8 cellular contexts compared by ENCODE assay signal in genomic region chr10:14571866-14572507, GRCh38.
A peak's percentile ranks its signal among the peaks of the same experiment; 100 is the strongest.
DNase-seq lines count a peak whose midpoint lies in the region; ATAC-seq and TF ChIP-seq lines count a peak whose summit lies in the region.

No MANE protein-coding gene starts in this region.

- peak; percentile 67 for ATAC-seq in GM21619 (IDR thresholded peaks at IDR 0.05; ENCODE audit: unreplicated experiment)

- TF ChIP-seq CTCF in C4-2B (conservative IDR thresholded peaks at IDR 0.05) (no peak), PC-9 (conservative IDR thresholded peaks at IDR 0.05) (no peak), brain (conservative IDR thresholded peaks at IDR 0.05) (no peak), esophagus muscularis mucosa (IDR thresholded peaks at IDR 0.05) (no peak)

- H3K4me3 ChIP-seq in PC-9 (no peak overlapping the region), esophagus muscularis mucosa (no peak overlapping the region)

- H3F3A ChIP-seq in PC-9 (ENCODE audit: insufficient read depth, low read depth), result peaks cover 52% of the 10 kb centered on the region

- TF ChIP-seq POLR2A in esophagus muscularis mucosa (IDR thresholded peaks at IDR 0.05; ENCODE audit: low read depth), result no peak

- peak; percentile 30 to 61 for DNase-seq in PC-9
- peak; percentile 91 for DNase-seq in midbrain (lab: John Stamatoyannopoulos, UW)
- DNase-seq in ureter (ENCODE audit: low spot score), result peak; percentile 77
- DNase-seq in esophagus muscularis mucosa (ENCODE audit: extremely low spot score), result no peak
- no peak for DNase-seq in NCI-H748 treated with DMSO at 0.1 percent for 48 hours (lab: John Stamatoyannopoulos, UW)

- H3K4me1 ChIP-seq in PC-9 (replicated peaks; ENCODE audit: insufficient read depth) (peaks cover 62% of the 10 kb centered on the region), esophagus muscularis mucosa (no peaks in the 10 kb centered on the region)

- H3K9me3 Mint-ChIP-seq in brain, result peaks cover 3 to 19% (median 10%) of the 10 kb centered on the region in 5 experiments

- H2AFZ ChIP-seq in PC-9, result no peak overlapping the region

- H3K27me3 ChIP-seq in PC-9 (ENCODE audit: insufficient read depth, low read depth) (no peaks in the 10 kb centered on the region), esophagus muscularis mucosa (no peaks in the 10 kb centered on the region)

- H3K36me3 Mint-ChIP-seq in brain, result peaks cover 57% of the 10 kb centered on the region

- peaks cover 99% of the 10 kb centered on the region for H3K79me2 ChIP-seq in PC-9 (ENCODE audit: low read depth)

- H3K27ac ChIP-seq in C4-2B (peak overlapping the region; percentile 79), PC-9 (peak overlapping the region; percentile 35; the same call in 1 of the 2 replicates), esophagus muscularis mucosa (replicated peaks in 1 of 4) (no peak overlapping the region)

- CTCF ChIA-PET in PC-9 (lab: Charles Lee), result interaction anchor here (0.7 kb wide), 1 partner anchor 87 kb away, joined by 4 read pairs; no protein-coding TSS in a partner anchor

- H3K4me1 Mint-ChIP-seq in brain, result peaks cover 43% of the 10 kb centered on the region

- 81% methylated on average over 9 of the region's 10 CpGs for WGBS in esophagus muscularis mucosa

- H3K36me3 ChIP-seq in PC-9 (ENCODE audit: low read depth) (peaks cover 35% of the 10 kb centered on the region), esophagus muscularis mucosa (no peaks in the 10 kb centered on the region)

- H3K9me3 ChIP-seq in PC-9 (ENCODE audit: insufficient read depth, low read depth), result no peaks in the 10 kb centered on the region
- no peaks in the 10 kb centered on the region for H3K9me3 ChIP-seq in esophagus muscularis mucosa

- no peak overlapping the region for H3K4me3 Mint-ChIP-seq in brain

- H3K9me2 ChIP-seq in PC-9 (ENCODE audit: insufficient read depth), result no peaks in the 10 kb centered on the region

- POLR2A ChIA-PET in PC-9 (lab: Charles Lee; ENCODE audit: unreplicated experiment), result no interaction called here

- intact Hi-C loops in PC-9 (cut with micrococcal nuclease; ENCODE audit: unreplicated experiment), result no loop called here
- intact Hi-C loops in esophagus muscularis mucosa (cut with DNase I), result no loop called here

- peak overlapping the region; percentile 39 for H3K4me2 ChIP-seq in PC-9

- H3K27ac Mint-ChIP-seq in brain, result peak overlapping the region in 3 of 5 experiments; percentile 14 to 76 (median 35)

- TF ChIP-seq EP300 in esophagus muscularis mucosa (IDR thresholded peaks at IDR 0.05), result no peak

- BruUV-seq in PC-9 (replicated peaks; lab: Mats Ljungman, UMichigan), result no TSS peak

- no peaks in the 10 kb centered on the region for H3K27me3 Mint-ChIP-seq in brain

- peaks cover 48% of the 10 kb centered on the region for H4K20me1 ChIP-seq in PC-9 (ENCODE audit: insufficient read depth)

Comparison
In these comparisons a context has a peak if more than half of its experiments do, and no peak if none do; other contexts are left out.
1. H3K27ac ChIP-seq: peak in C4-2B (single experiment) and PC-9 (single experiment); none in esophagus muscularis mucosa (0 of 4).
2. DNase-seq: peak in PC-9 (2 of 2), midbrain (single experiment) and ureter (single experiment); none in esophagus muscularis mucosa (single experiment) and NCI-H748 treated with DMSO at 0.1 percent for 48 hours (single experiment).